1 cellular context compared by ENCODE assay signal in genomic region chr4:22515145-22515887, GRCh38.
TF ChIP-seq lines count a peak whose summit lies in the region.

No MANE protein-coding gene starts in this region.

TF ChIP-seq in HepG2, 621 proteins besides CTCF, POLR2A, EP300 and RAD21 (continued from another document and continues in another):
- TF ChIP-seq SOX6 (IDR thresholded peaks at IDR 0.05) (no peak), SOX6 (CRISPR knock-in tag; IDR thresholded peaks at IDR 0.05) (peak; percentile 46; the same call in 1 of the 2 replicates), NBN (conservative IDR thresholded peaks at IDR 0.05) (no peak), USF2 (IDR thresholded peaks at IDR 0.05; ENCODE audit: low read depth, low read length) (0 out of 2 replicates have a peak, but pooled peaks have one; percentile 8), USF2 (CRISPR knock-in tag; IDR thresholded peaks at IDR 0.05; ENCODE audit: borderline replicate concordance) (peak; percentile 41; the same call in 1 of the 2 replicates), ZNF468 (CRISPR knock-in tag; IDR thresholded peaks at IDR 0.05) (no peak), ZNF234 (CRISPR knock-in tag; conservative IDR thresholded peaks at IDR 0.05) (no peak), ZNF350 (CRISPR knock-in tag; IDR thresholded peaks at IDR 0.05; ENCODE audit: borderline replicate concordance, low read depth) (peak; percentile 72; the same call in 1 of the 2 replicates), ZNF138 (CRISPR knock-in tag; IDR thresholded peaks at IDR 0.05; ENCODE audit: low read depth) (no peak), ZNF160 (CRISPR knock-in tag; IDR thresholded peaks at IDR 0.05) (no peak), REL (CRISPR knock-in tag; conservative IDR thresholded peaks at IDR 0.05) (no peak), NRL (CRISPR knock-in tag; IDR thresholded peaks at IDR 0.05; ENCODE audit: borderline replicate concordance) (0 out of 2 replicates have a peak, but pooled peaks have one; percentile 40), ZMYM3 (CRISPR knock-in tag; IDR thresholded peaks at IDR 0.05) (no peak), REPIN1 (CRISPR knock-in tag; IDR thresholded peaks at IDR 0.05; ENCODE audit: borderline replicate concordance, low read depth) (peak; percentile 48; the same call in 1 of the 2 replicates), ZNF816 (CRISPR knock-in tag; IDR thresholded peaks at IDR 0.05; ENCODE audit: borderline replicate concordance) (no peak), FOXJ3 (CRISPR knock-in tag; IDR thresholded peaks at IDR 0.05; ENCODE audit: borderline replicate concordance) (0 out of 2 replicates have a peak, but pooled peaks have one; percentile 19), DR1 (CRISPR knock-in tag; IDR thresholded peaks at IDR 0.05) (peak; percentile 70; the same call in 1 of the 2 replicates), MIER2 (CRISPR knock-in tag; IDR thresholded peaks at IDR 0.05) (no peak), IRF2 (CRISPR knock-in tag; IDR thresholded peaks at IDR 0.05) (peak; percentile 41), NR1H2 (CRISPR knock-in tag; IDR thresholded peaks at IDR 0.05; ENCODE audit: borderline replicate concordance, low read depth) (no peak), PLRG1 (conservative IDR thresholded peaks at IDR 0.05) (no peak), STAT5B (CRISPR knock-in tag; IDR thresholded peaks at IDR 0.05) (no peak), PAF1 (CRISPR knock-in tag; IDR thresholded peaks at IDR 0.05) (no peak), ATF5 (CRISPR knock-in tag; IDR thresholded peaks at IDR 0.05; ENCODE audit: low read depth) (no peak), TGIF2 (CRISPR knock-in tag; IDR thresholded peaks at IDR 0.05) (peak; percentile 82; the same call in 1 of the 2 replicates), NFYB (CRISPR knock-in tag; IDR thresholded peaks at IDR 0.05) (no peak), ZNF34 (CRISPR knock-in tag; IDR thresholded peaks at IDR 0.05; ENCODE audit: borderline replicate concordance) (no peak), EED (CRISPR knock-in tag; IDR thresholded peaks at IDR 0.05) (no peak), IKZF4 (CRISPR knock-in tag; IDR thresholded peaks at IDR 0.05; ENCODE audit: borderline replicate concordance, low read depth, not compliant biosample characterization) (no peak), ZBTB7A (CRISPR knock-in tag; IDR thresholded peaks at IDR 0.05) (no peak), ZNF33B (CRISPR knock-in tag; IDR thresholded peaks at IDR 0.05) (no peak), MZF1 (CRISPR knock-in tag; IDR thresholded peaks at IDR 0.05; ENCODE audit: borderline replicate concordance) (no peak), JUND (CRISPR knock-in tag; IDR thresholded peaks at IDR 0.05) (no peak), YY1 (IDR thresholded peaks at IDR 0.05; ENCODE audit: insufficient read depth, insufficient replicate concordance, low read depth, low read length) (no peak), KLF9 (CRISPR knock-in tag; IDR thresholded peaks at IDR 0.05; ENCODE audit: low read depth) (0 out of 2 replicates have a peak, but pooled peaks have one; percentile 51), KDM4B (CRISPR knock-in tag; IDR thresholded peaks at IDR 0.05) (no peak), NR2F6 (IDR thresholded peaks at IDR 0.05) (no peak), NR2F6 (CRISPR knock-in tag; IDR thresholded peaks at IDR 0.05) (peak; percentile 47; the same call in 1 of the 2 replicates), FOXP1 (IDR thresholded peaks at IDR 0.05) (no peak), FOXP1 (CRISPR knock-in tag; IDR thresholded peaks at IDR 0.05) (no peak), FOXK1 (CRISPR knock-in tag; IDR thresholded peaks at IDR 0.05; ENCODE audit: borderline replicate concordance, low read depth) (no peak)
- TF ChIP-seq, protein P1, sequence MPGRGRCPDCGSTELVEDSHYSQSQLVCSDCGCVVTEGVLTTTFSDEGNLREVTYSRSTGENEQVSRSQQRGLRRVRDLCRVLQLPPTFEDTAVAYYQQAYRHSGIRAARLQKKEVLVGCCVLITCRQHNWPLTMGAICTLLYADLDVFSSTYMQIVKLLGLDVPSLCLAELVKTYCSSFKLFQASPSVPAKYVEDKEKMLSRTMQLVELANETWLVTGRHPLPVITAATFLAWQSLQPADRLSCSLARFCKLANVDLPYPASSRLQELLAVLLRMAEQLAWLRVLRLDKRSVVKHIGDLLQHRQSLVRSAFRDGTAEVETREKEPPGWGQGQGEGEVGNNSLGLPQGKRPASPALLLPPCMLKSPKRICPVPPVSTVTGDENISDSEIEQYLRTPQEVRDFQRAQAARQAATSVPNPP (CRISPR knock-in tag; IDR thresholded peaks at IDR 0.05): no peak
- TF ChIP-seq, protein P2, sequence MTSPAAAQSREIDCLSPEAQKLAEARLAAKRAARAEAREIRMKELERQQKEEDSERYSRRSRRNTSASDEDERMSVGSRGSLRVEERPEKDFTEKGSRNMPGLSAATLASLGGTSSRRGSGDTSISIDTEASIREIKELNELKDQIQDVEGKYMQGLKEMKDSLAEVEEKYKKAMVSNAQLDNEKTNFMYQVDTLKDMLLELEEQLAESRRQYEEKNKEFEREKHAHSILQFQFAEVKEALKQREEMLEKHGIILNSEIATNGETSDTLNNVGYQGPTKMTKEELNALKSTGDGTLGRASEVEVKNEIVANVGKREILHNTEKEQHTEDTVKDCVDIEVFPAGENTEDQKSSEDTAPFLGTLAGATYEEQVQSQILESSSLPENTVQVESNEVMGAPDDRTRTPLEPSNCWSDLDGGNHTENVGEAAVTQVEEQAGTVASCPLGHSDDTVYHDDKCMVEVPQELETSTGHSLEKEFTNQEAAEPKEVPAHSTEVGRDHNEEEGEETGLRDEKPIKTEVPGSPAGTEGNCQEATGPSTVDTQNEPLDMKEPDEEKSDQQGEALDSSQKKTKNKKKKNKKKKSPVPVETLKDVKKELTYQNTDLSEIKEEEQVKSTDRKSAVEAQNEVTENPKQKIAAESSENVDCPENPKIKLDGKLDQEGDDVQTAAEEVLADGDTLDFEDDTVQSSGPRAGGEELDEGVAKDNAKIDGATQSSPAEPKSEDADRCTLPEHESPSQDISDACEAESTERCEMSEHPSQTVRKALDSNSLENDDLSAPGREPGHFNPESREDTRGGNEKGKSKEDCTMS (CRISPR knock-in tag; conservative IDR thresholded peaks at IDR 0.05): no peak
- TF ChIP-seq, protein P3, sequence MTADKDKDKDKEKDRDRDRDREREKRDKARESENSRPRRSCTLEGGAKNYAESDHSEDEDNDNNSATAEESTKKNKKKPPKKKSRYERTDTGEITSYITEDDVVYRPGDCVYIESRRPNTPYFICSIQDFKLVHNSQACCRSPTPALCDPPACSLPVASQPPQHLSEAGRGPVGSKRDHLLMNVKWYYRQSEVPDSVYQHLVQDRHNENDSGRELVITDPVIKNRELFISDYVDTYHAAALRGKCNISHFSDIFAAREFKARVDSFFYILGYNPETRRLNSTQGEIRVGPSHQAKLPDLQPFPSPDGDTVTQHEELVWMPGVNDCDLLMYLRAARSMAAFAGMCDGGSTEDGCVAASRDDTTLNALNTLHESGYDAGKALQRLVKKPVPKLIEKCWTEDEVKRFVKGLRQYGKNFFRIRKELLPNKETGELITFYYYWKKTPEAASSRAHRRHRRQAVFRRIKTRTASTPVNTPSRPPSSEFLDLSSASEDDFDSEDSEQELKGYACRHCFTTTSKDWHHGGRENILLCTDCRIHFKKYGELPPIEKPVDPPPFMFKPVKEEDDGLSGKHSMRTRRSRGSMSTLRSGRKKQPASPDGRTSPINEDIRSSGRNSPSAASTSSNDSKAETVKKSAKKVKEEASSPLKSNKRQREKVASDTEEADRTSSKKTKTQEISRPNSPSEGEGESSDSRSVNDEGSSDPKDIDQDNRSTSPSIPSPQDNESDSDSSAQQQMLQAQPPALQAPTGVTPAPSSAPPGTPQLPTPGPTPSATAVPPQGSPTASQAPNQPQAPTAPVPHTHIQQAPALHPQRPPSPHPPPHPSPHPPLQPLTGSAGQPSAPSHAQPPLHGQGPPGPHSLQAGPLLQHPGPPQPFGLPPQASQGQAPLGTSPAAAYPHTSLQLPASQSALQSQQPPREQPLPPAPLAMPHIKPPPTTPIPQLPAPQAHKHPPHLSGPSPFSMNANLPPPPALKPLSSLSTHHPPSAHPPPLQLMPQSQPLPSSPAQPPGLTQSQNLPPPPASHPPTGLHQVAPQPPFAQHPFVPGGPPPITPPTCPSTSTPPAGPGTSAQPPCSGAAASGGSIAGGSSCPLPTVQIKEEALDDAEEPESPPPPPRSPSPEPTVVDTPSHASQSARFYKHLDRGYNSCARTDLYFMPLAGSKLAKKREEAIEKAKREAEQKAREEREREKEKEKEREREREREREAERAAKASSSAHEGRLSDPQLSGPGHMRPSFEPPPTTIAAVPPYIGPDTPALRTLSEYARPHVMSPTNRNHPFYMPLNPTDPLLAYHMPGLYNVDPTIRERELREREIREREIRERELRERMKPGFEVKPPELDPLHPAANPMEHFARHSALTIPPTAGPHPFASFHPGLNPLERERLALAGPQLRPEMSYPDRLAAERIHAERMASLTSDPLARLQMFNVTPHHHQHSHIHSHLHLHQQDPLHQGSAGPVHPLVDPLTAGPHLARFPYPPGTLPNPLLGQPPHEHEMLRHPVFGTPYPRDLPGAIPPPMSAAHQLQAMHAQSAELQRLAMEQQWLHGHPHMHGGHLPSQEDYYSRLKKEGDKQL (CRISPR knock-in tag; IDR thresholded peaks at IDR 0.05; ENCODE audit: low read depth): no peak
- TF ChIP-seq, protein P4, sequence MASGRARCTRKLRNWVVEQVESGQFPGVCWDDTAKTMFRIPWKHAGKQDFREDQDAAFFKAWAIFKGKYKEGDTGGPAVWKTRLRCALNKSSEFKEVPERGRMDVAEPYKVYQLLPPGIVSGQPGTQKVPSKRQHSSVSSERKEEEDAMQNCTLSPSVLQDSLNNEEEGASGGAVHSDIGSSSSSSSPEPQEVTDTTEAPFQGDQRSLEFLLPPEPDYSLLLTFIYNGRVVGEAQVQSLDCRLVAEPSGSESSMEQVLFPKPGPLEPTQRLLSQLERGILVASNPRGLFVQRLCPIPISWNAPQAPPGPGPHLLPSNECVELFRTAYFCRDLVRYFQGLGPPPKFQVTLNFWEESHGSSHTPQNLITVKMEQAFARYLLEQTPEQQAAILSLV (CRISPR knock-in tag; IDR thresholded peaks at IDR 0.05; ENCODE audit: borderline replicate concordance): peak; percentile 61; the same call in 1 of the 2 replicates
- TF ChIP-seq, protein P5, sequence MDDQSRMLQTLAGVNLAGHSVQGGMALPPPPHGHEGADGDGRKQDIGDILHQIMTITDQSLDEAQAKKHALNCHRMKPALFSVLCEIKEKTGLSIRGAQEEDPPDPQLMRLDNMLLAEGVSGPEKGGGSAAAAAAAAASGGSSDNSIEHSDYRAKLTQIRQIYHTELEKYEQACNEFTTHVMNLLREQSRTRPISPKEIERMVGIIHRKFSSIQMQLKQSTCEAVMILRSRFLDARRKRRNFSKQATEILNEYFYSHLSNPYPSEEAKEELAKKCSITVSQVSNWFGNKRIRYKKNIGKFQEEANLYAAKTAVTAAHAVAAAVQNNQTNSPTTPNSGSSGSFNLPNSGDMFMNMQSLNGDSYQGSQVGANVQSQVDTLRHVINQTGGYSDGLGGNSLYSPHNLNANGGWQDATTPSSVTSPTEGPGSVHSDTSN (CRISPR knock-in tag; IDR thresholded peaks at IDR 0.05; ENCODE audit: borderline replicate concordance): no peak
- TF ChIP-seq, protein P6, sequence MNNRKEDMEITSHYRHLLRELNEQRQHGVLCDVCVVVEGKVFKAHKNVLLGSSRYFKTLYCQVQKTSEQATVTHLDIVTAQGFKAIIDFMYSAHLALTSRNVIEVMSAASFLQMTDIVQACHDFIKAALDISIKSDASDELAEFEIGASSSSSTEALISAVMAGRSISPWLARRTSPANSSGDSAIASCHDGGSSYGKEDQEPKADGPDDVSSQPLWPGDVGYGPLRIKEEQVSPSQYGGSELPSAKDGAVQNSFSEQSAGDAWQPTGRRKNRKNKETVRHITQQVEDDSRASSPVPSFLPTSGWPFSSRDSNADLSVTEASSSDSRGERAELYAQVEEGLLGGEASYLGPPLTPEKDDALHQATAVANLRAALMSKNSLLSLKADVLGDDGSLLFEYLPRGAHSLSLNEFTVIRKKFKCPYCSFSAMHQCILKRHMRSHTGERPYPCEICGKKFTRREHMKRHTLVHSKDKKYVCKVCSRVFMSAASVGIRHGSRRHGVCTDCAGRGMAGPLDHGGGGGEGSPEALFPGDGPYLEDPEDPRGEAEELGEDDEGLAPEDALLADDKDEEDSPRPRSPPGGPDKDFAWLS (CRISPR knock-in tag; IDR thresholded peaks at IDR 0.05; ENCODE audit: borderline replicate concordance): no peak
- TF ChIP-seq, protein P7, sequence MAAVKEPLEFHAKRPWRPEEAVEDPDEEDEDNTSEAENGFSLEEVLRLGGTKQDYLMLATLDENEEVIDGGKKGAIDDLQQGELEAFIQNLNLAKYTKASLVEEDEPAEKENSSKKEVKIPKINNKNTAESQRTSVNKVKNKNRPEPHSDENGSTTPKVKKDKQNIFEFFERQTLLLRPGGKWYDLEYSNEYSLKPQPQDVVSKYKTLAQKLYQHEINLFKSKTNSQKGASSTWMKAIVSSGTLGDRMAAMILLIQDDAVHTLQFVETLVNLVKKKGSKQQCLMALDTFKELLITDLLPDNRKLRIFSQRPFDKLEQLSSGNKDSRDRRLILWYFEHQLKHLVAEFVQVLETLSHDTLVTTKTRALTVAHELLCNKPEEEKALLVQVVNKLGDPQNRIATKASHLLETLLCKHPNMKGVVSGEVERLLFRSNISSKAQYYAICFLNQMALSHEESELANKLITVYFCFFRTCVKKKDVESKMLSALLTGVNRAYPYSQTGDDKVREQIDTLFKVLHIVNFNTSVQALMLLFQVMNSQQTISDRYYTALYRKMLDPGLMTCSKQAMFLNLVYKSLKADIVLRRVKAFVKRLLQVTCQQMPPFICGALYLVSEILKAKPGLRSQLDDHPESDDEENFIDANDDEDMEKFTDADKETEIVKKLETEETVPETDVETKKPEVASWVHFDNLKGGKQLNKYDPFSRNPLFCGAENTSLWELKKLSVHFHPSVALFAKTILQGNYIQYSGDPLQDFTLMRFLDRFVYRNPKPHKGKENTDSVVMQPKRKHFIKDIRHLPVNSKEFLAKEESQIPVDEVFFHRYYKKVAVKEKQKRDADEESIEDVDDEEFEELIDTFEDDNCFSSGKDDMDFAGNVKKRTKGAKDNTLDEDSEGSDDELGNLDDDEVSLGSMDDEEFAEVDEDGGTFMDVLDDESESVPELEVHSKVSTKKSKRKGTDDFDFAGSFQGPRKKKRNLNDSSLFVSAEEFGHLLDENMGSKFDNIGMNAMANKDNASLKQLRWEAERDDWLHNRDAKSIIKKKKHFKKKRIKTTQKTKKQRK (IDR thresholded peaks at IDR 0.05; ENCODE audit: low read length): no peak
